Comparison of ENCODE assay signal across 1 cellular context in genomic region chrX:50067435-50068292, GRCh38.
TF ChIP-seq lines count a peak whose summit lies in the region.

No MANE protein-coding gene starts in this region.

TF ChIP-seq in HepG2, 621 proteins besides CTCF, POLR2A, EP300 and RAD21 (continued from another document):
- TF ChIP-seq ATF2 (CRISPR knock-in tag; IDR thresholded peaks at IDR 0.05) (peak; percentile 41; the same call in 1 of the 2 replicates), ZKSCAN1 (IDR thresholded peaks at IDR 0.05; ENCODE audit: low read length) (no peak), ZNF704 (CRISPR knock-in tag; IDR thresholded peaks at IDR 0.05; ENCODE audit: borderline replicate concordance) (no peak), ZNF274 (CRISPR knock-in tag; IDR thresholded peaks at IDR 0.05) (no peak), HOXA3 (CRISPR knock-in tag; IDR thresholded peaks at IDR 0.05) (0 out of 2 replicates have a peak, but pooled peaks have one; percentile 27), ZBTB14 (CRISPR knock-in tag; IDR thresholded peaks at IDR 0.05) (no peak), USF2 (IDR thresholded peaks at IDR 0.05; ENCODE audit: low read depth, low read length) (peak; percentile 92), USF2 (CRISPR knock-in tag; IDR thresholded peaks at IDR 0.05; ENCODE audit: borderline replicate concordance) (peak; percentile 74; the same call in 1 of the 2 replicates), POLR2AphosphoS5 (IDR thresholded peaks at IDR 0.05; ENCODE audit: low read depth, low read length) (0 out of 2 replicates have a peak, but pooled peaks have one; percentile 31), ATF1 (CRISPR knock-in tag; IDR thresholded peaks at IDR 0.05) (peak; percentile 22; the same call in 1 of the 2 replicates), HNF4A (CRISPR knock-in tag; IDR thresholded peaks at IDR 0.05) (peak; percentile 34; the same call in 1 of the 2 replicates), CSRNP2 (CRISPR knock-in tag; conservative IDR thresholded peaks at IDR 0.05; ENCODE audit: low read depth) (no peak), SETDB1 (CRISPR knock-in tag; IDR thresholded peaks at IDR 0.05; ENCODE audit: borderline replicate concordance) (no peak), UBTF (CRISPR knock-in tag; IDR thresholded peaks at IDR 0.05) (no peak), BHLHE40 (IDR thresholded peaks at IDR 0.05; ENCODE audit: low read length) (peak; percentile 69), POLR2G (IDR thresholded peaks at IDR 0.05; ENCODE audit: low read depth, low read length) (peak; percentile 62; the same call in 1 of the 2 replicates), ZNF530 (CRISPR knock-in tag; IDR thresholded peaks at IDR 0.05; ENCODE audit: low read depth) (no peak), RAD51 (IDR thresholded peaks at IDR 0.05; ENCODE audit: borderline replicate concordance) (peak; percentile 94)
